Comparison of ENCODE assay signal across 31 cellular contexts in the genomic region with DNA sequence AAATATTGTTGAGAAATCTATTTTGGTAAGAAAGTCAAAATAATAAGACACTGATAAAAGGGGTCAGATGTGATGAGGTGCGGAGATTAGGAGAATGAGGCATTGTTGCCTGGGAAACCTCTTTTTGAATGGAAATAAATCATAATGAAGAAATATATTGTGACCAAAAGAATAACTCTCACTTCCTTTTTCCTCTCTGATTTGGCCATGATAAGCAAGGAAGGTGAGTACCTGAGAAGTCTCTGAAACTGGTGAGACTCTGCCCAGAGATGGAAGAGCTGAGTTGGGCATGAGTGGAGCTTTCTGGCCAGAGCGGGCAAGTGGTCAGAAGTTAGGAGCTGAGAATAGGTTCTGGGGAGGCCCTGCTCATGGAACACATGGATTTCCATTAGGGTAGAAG. TPM values are rescaled to one million over a fixed set of nuclear protein-coding genes. Genes with fewer than 3 reads are reported as not detected.
"Had no signal": no experiment of that assay in that cellular context is flagged by ENCODE, and none has a peak within 500 bp of the region (broad histone marks: within the 10 kb centered on the region; RNA-seq: fewer than 3 reads in every experiment).

No MANE protein-coding gene starts in this region.

- FAIRE-seq: astrocyte, endothelial cell of umbilical vein, TTC549 had no signal

- H3K27ac ChIP-seq: brain microvascular endothelial cell, heart left ventricle, lower lobe of right lung, neural progenitor cell, suprapubic skin, tibial artery, WERI-Rb-1 had no signal

- H2AFZ ChIP-seq: neural progenitor cell had no signal

- H3K36me3 ChIP-seq: brain microvascular endothelial cell, heart left ventricle, lower lobe of right lung, neural progenitor cell, suprapubic skin, tibial artery had no signal

- H3K4me3 ChIP-seq: heart left ventricle, lower lobe of right lung, neural progenitor cell, suprapubic skin, tibial artery had no signal

- ATAC-seq: heart left ventricle, left lobe of liver, lower lobe of right lung, natural killer cell, right cardiac atrium had no signal

- H3K4me2 ChIP-seq: neural progenitor cell had no signal

- H3K9ac ChIP-seq: neural progenitor cell had no signal

- H3K9me3 ChIP-seq: lower lobe of right lung, suprapubic skin, tibial artery had no signal

- H3K4me1 ChIP-seq: lower lobe of right lung, neural progenitor cell, suprapubic skin had no signal

- DNase-seq: activated CD4-positive, alpha-beta memory T cell treated with anti-CD3 and anti-CD28 coated beads for 36 hours; activated CD4-positive, alpha-beta T cell treated with anti-CD3 and anti-CD28 coated beads, Interleukin-2, amount 10 ng/mL, durations not matched to agents 24 days and 14 days; activated CD4-positive, CD25-positive, alpha-beta regulatory T cell treated with anti-CD3 and anti-CD28 coated beads, Interleukin-2, amount 50 U/mL, for 72 hours; activated CD8-positive, alpha-beta memory T cell treated with anti-CD3 and anti-CD28 coated beads, Interleukin-2, amount 50 U/mL, for 4 hours; activated effector memory CD4-positive, alpha-beta T cell treated with anti-CD3 and anti-CD28 coated beads, Interleukin-2, amount 50 U/mL, for 16 hours; activated naive CD4-positive, alpha-beta T cell treated with anti-CD3 and anti-CD28 coated beads, Interleukin-2, amount 50 U/mL, for 16 hours; activated T-cell treated with anti-CD3 and anti-CD28 coated beads, Interleukin-2, amount 50 U/mL, for 1 hour; amniotic stem cell; brain microvascular endothelial cell; foreskin fibroblast; heart left ventricle; hypothalamus; immature natural killer cell; lower lobe of right lung; mesenchymal stem cell; natural killer cell; occipital lobe; right cardiac atrium; stimulated activated CD4-positive, alpha-beta T cell treated with anti-CD3 and anti-CD28 coated beads, Interleukin-15, amount 100 ng/mL, for 24 hours; stimulated activated CD4-positive, alpha-beta T cell treated with anti-CD3 and anti-CD28 coated beads, Interleukin-2, amount 100 ng/mL, for 24 hours; stimulated activated naive CD4-positive, alpha-beta T cell; tibial artery; WERI-Rb-1 had no signal

- H3K27me3 ChIP-seq: brain microvascular endothelial cell, heart left ventricle, neural progenitor cell, suprapubic skin had no signal

RNA-seq across cellular contexts. Expression of gene LAMA3, which starts 11.8 kb away (rescaled TPM):
- total RNA-seq: activated CD4-positive, alpha-beta T cell treated with anti-CD3 and anti-CD28 coated beads, Interleukin-2, amount 10 ng/mL, durations not matched to agents 24 days and 14 days; activated T-helper 1 cell treated with anti-CD3 and anti-CD28 coated beads, Interleukin-12 subunit alpha, Interleukin-12 subunit beta, Interleukin-2, Interleukin-4 antibody, amounts not matched to agents 30 ng/mL and 10 ng/mL and 1 ng/mL, durations not matched to agents 14 hours and 24 hours and 36 hours; natural killer cell had no signal
- polyA plus RNA-seq: immature natural killer cell had no signal

RNA-seq across cellular contexts. Expression of gene ANKRD29, which starts 38.3 kb away (rescaled TPM):
- total RNA-seq: activated CD4-positive, alpha-beta memory T cell treated with anti-CD3 and anti-CD28 coated beads for 36 hours; activated CD4-positive, alpha-beta T cell treated with anti-CD3 and anti-CD28 coated beads, Interleukin-2, amount 10 ng/mL, durations not matched to agents 24 days and 14 days; activated CD8-positive, alpha-beta memory T cell treated with anti-CD3 and anti-CD28 coated beads for 36 hours; activated T-helper 1 cell treated with anti-CD3 and anti-CD28 coated beads, Interleukin-12 subunit alpha, Interleukin-12 subunit beta, Interleukin-2, Interleukin-4 antibody, amounts not matched to agents 30 ng/mL and 10 ng/mL and 1 ng/mL, durations not matched to agents 14 hours and 24 hours and 36 hours had no signal
